33 cellular contexts compared by ENCODE assay signal in genomic region chr5:137688248-137688840, GRCh38. TPM values are rescaled to one million over a fixed set of nuclear protein-coding genes. Genes with fewer than 3 reads are reported as not detected.
DNase-seq lines count a peak whose midpoint lies in the region; ATAC-seq, FAIRE-seq and TF ChIP-seq lines count a peak whose summit lies in the region.
"Had no signal": no experiment of that assay in that cellular context is flagged by ENCODE, and none has a peak within 500 bp of the region (broad histone marks: within the 10 kb centered on the region; RNA-seq: fewer than 3 reads in every experiment).

No MANE protein-coding gene starts in this region.

- H3K23ac ChIP-seq in IMR-90 (ENCODE audit: low read depth, low read length) = no peak overlapping the region
- H3K23ac ChIP-seq in mesenchymal stem cell (ENCODE audit: low read length in 2 of 2) = no peak overlapping the region

- H3K4me2 ChIP-seq in IMR-90 (ENCODE audit: low read depth, low read length) = no peak overlapping the region
- no peak overlapping the region for H3K4me2 ChIP-seq in astrocyte (ENCODE audit: low read length)
- H3K4me2 ChIP-seq in mesenchymal stem cell (ENCODE audit: low read length, poor library complexity, severe bottlenecking) = no peak overlapping the region
- H3K4me2 ChIP-seq in Karpas-422 (ENCODE audit: low read depth, low read length, poor library complexity, severe bottlenecking) = no peak overlapping the region
- H3K4me2 ChIP-seq: KMS-11, PC-9 had no signal

- H2AK5ac ChIP-seq in IMR-90 (ENCODE audit: low read depth, low read length) = no peak overlapping the region
- H2AK5ac ChIP-seq in mesenchymal stem cell (ENCODE audit: low read length, severe bottlenecking) = no peak overlapping the region

- no peak overlapping the region for H3K18ac ChIP-seq in IMR-90 (ENCODE audit: low read depth, low read length)
- no peak overlapping the region for H3K18ac ChIP-seq in mesenchymal stem cell (ENCODE audit: low read depth in 1 of 2, low read length in 2 of 2)

- no peak overlapping the region for H2BK5ac ChIP-seq in IMR-90 (ENCODE audit: low read depth, low read length, poor library complexity, severe bottlenecking)
- no peak overlapping the region for H2BK5ac ChIP-seq in mesenchymal stem cell (ENCODE audit: low read depth, low read length, poor library complexity, severe bottlenecking)

- dilution Hi-C loops in IMR-90 (cut with HindIII; ENCODE audit: low sequenced_read_pairs, unreplicated experiment) = no loop called here

- no peak for TF ChIP-seq RAD21 in IMR-90 (IDR thresholded peaks at IDR 0.05; ENCODE audit: low read length)

- intact Hi-C loops in IMR-90 (cut with micrococcal nuclease) = no loop called here

- TF ChIP-seq CTCF in IMR-90 (conservative IDR thresholded peaks at IDR 0.05; ENCODE audit: low read depth, low read length) (no peak), astrocyte (IDR thresholded peaks at IDR 0.05; ENCODE audit: insufficient read depth, low read depth, low read length) (no peak)

- H3K79me1 ChIP-seq in IMR-90 (ENCODE audit: low read depth in 1 of 2, low read length in 2 of 2) (no peaks in the 10 kb centered on the region), mesenchymal stem cell (replicated peaks; ENCODE audit: low read length, poor library complexity, severe bottlenecking) (no peaks in the 10 kb centered on the region)

- H3K27me3 Mint-ChIP-seq in astrocyte (ENCODE audit: low read depth, unreplicated experiment) = no peaks in the 10 kb centered on the region
- H3K27me3 Mint-ChIP-seq: activated CD4-positive, alpha-beta memory T cell treated with anti-CD3 and anti-CD28 coated beads for 36 hours; activated naive CD4-positive, alpha-beta T cell treated with anti-CD3 and anti-CD28 coated beads, Interleukin-2, amount 10 ng/mL, durations not matched to agents 7 days and 5 days; T-helper 17 cell had no signal

- H2AFZ ChIP-seq in IMR-90 (replicated peaks; ENCODE audit: low read length, poor library complexity) (no peak overlapping the region), astrocyte (ENCODE audit: low read depth, low read length) (no peak overlapping the region), mesenchymal stem cell (ENCODE audit: low read depth, low read length) (no peak overlapping the region), Karpas-422 (ENCODE audit: low read length) (no peak overlapping the region)
- H2AFZ ChIP-seq: PC-9 had no signal

- POLR2A ChIA-PET in IMR-90 (lab: Charles Lee; ENCODE audit: unreplicated experiment) = no interaction called here

- H3K36me3 Mint-ChIP-seq in astrocyte (ENCODE audit: low read depth, unreplicated experiment) = peaks cover 19% of the 10 kb centered on the region

- no peak for ATAC-seq in IMR-90 (ENCODE audit: low read depth)
- ATAC-seq: CD8-positive, alpha-beta T cell; gastroesophageal sphincter; left cardiac atrium; pancreas; T-helper 17 cell had no signal

- H2BK20ac ChIP-seq in IMR-90 (ENCODE audit: low read depth, low read length) = no peak overlapping the region

- DNase-seq in CD1c-positive myeloid dendritic cell (ENCODE audit: extremely low spot score) (peak; percentile 75), IMR-90 (peak; percentile 11), astrocyte (ENCODE audit: low read depth) (no peak), mesenchymal stem cell (peak; percentile 25), NCI-H128 (lab: John Stamatoyannopoulos, UW; ENCODE audit: unreplicated experiment) (no peak), Karpas-422 (no peak)
- DNase-seq in activated T-cell treated with anti-CD3 and anti-CD28 coated beads, Interleukin-2, amount 50 U/mL, for 48 hours = no peak
- no peak for DNase-seq in effector CD4-positive, alpha-beta T cell
- DNase-seq: activated CD4-positive, alpha-beta memory T cell treated with anti-CD3 and anti-CD28 coated beads for 36 hours; activated CD4-positive, CD25-positive, alpha-beta regulatory T cell treated with anti-CD3 and anti-CD28 coated beads, Interleukin-2, amount 50 U/mL, for 72 hours; activated naive CD4-positive, alpha-beta T cell treated with anti-CD3 and anti-CD28 coated beads, Interleukin-2, amount 10 ng/mL, durations not matched to agents 7 days and 5 days; brain microvascular endothelial cell; CD8-positive, alpha-beta T cell; left cardiac atrium; mammary epithelial cell; NCI-H1105 treated with DMSO at 0.1 percent for 48 hours; NCI-H1930; NCI-H524 treated with DMSO at 0.1 percent for 48 hours; nephron progenitor cell; pancreas; PC-9; retina; Right ventricle myocardium superior; stimulated activated naive CD4-positive, alpha-beta T cell treated with Interleukin-2 at 50 U/mL for 16 hours; T-helper 17 cell had no signal

- H3K56ac ChIP-seq in IMR-90 (ENCODE audit: extremely low read depth, insufficient read depth, low read length) = no peak overlapping the region

- in situ Hi-C loops in IMR-90 (cut with MboI; ENCODE audit: low sequenced_read_pairs) = no loop called here

- H4K91ac ChIP-seq in IMR-90 (ENCODE audit: insufficient read depth, low read depth, low read length) (no peak overlapping the region), mesenchymal stem cell (ENCODE audit: low read length) (no peak overlapping the region)

- peaks cover 3% of the 10 kb centered on the region for H3K9me3 Mint-ChIP-seq in astrocyte (ENCODE audit: unreplicated experiment)
- H3K9me3 Mint-ChIP-seq: activated CD4-positive, alpha-beta memory T cell treated with anti-CD3 and anti-CD28 coated beads for 36 hours; activated T-helper 1 cell treated with anti-CD3 and anti-CD28 coated beads, Interleukin-12 subunit alpha, Interleukin-12 subunit beta, Interleukin-2, Interleukin-4 antibody, amounts not matched to agents 30 ng/mL and 10 ng/mL and 1 ng/mL, durations not matched to agents 14 hours and 24 hours and 36 hours; nephron progenitor cell had no signal

- no peaks in the 10 kb centered on the region for H3K9me3 ChIP-seq in IMR-90 (ENCODE audit: control insufficient read depth, insufficient read depth, low read length)
- no peaks in the 10 kb centered on the region for H3K9me3 ChIP-seq in astrocyte (ENCODE audit: insufficient read depth, low read depth, low read length)
- H3K9me3 ChIP-seq in mesenchymal stem cell (ENCODE audit: control insufficient read depth, low read length) = no peaks in the 10 kb centered on the region
- no peaks in the 10 kb centered on the region for H3K9me3 ChIP-seq in Karpas-422 (ENCODE audit: low read length)
- H3K9me3 ChIP-seq: gastroesophageal sphincter, HAP-1, pancreas had no signal

- H3K9ac ChIP-seq in IMR-90 (ENCODE audit: low read depth, low read length) = no peak overlapping the region
- no peak overlapping the region for H3K9ac ChIP-seq in astrocyte (ENCODE audit: low read length)
- no peak overlapping the region for H3K9ac ChIP-seq in mesenchymal stem cell (ENCODE audit: low read length)
- H3K9ac ChIP-seq in Karpas-422 (ENCODE audit: low read length) = no peak overlapping the region
- H3K9ac ChIP-seq: KMS-11 had no signal

- H3K27me3 ChIP-seq in IMR-90 (ENCODE audit: control insufficient read depth, insufficient read depth, low read length) (no peaks in the 10 kb centered on the region), astrocyte (ENCODE audit: insufficient read depth, low read length) (no peaks in the 10 kb centered on the region), mesenchymal stem cell (ENCODE audit: control insufficient read depth in 1 of 2, insufficient read depth in 1 of 2, low read length in 2 of 2) (no peaks in the 10 kb centered on the region), Karpas-422 (ENCODE audit: low read length) (no peaks in the 10 kb centered on the region)
- H3K27me3 ChIP-seq: brain microvascular endothelial cell, gastroesophageal sphincter, pancreas had no signal

- peaks cover 6% of the 10 kb centered on the region for H3K4me1 Mint-ChIP-seq in astrocyte (ENCODE audit: low read depth, unreplicated experiment)

- no peak overlapping the region for H2BK15ac ChIP-seq in IMR-90 (ENCODE audit: low read depth, low read length)
- no peak overlapping the region for H2BK15ac ChIP-seq in mesenchymal stem cell (ENCODE audit: low read depth, poor library complexity, severe bottlenecking)

- H2BK120ac ChIP-seq in IMR-90 (ENCODE audit: low read depth, low read length) (no peak overlapping the region), mesenchymal stem cell (ENCODE audit: low read depth, low read length) (no peak overlapping the region)

- no peaks in the 10 kb centered on the region; the same call in 1 of the 2 replicates for H3K9me1 ChIP-seq in IMR-90 (ENCODE audit: insufficient read depth, low read length)

- CTCF ChIA-PET in IMR-90 (lab: Yijun Ruan, JAX) = no interaction called here

- no peak for FAIRE-seq in astrocyte (lab: Jason Lieb, UNC)
- FAIRE-seq: A204.1, endothelial cell of umbilical vein, G401.6, pancreas had no signal

- H3K4me1 ChIP-seq in IMR-90 (ENCODE audit: control insufficient read depth, insufficient read depth, low read length) = no peaks in the 10 kb centered on the region
- no peaks in the 10 kb centered on the region for H3K4me1 ChIP-seq in astrocyte (ENCODE audit: insufficient read depth, low read length)
- H3K4me1 ChIP-seq in mesenchymal stem cell (ENCODE audit: control insufficient read depth, insufficient read depth, low read depth, low read length) = peaks cover 3% of the 10 kb centered on the region
- no peaks in the 10 kb centered on the region for H3K4me1 ChIP-seq in Karpas-422 (ENCODE audit: low read length)
- H3K4me1 ChIP-seq: gastroesophageal sphincter, HAP-1 had no signal

- H3K4me3 ChIP-seq in IMR-90 (ENCODE audit: insufficient read depth, low read depth, low read length) (no peak overlapping the region), astrocyte (ENCODE audit: insufficient read depth, low read depth, low read length) (no peak overlapping the region), mesenchymal stem cell (ENCODE audit: insufficient read depth in 1 of 2, low read depth in 1 of 2, low read length in 2 of 2) (no peak overlapping the region), Karpas-422 (ENCODE audit: low read length) (no peak overlapping the region)
- H3K4me3 ChIP-seq: gastroesophageal sphincter, HAP-1, pancreas, PC-9, skin epidermis had no signal

- H3K36me3 ChIP-seq in IMR-90 (ENCODE audit: control insufficient read depth, insufficient read depth, low read length) = no peaks in the 10 kb centered on the region
- no peaks in the 10 kb centered on the region for H3K36me3 ChIP-seq in astrocyte (ENCODE audit: insufficient read depth, low read length)
- peaks cover 3 to 5% of the 10 kb centered on the region in 2 experiments for H3K36me3 ChIP-seq in mesenchymal stem cell (ENCODE audit: control insufficient read depth in 1 of 2, insufficient read depth in 2 of 2, low read depth in 1 of 2, low read length in 2 of 2)
- no peaks in the 10 kb centered on the region for H3K36me3 ChIP-seq in Karpas-422 (ENCODE audit: insufficient read depth, low read length)
- H3K36me3 ChIP-seq: brain microvascular endothelial cell, HAP-1, pancreas had no signal

- H3K27ac Mint-ChIP-seq in astrocyte (ENCODE audit: unreplicated experiment) = peak overlapping the region; percentile 92
- H3K27ac Mint-ChIP-seq: activated CD4-positive, alpha-beta memory T cell treated with anti-CD3 and anti-CD28 coated beads for 36 hours; activated naive CD4-positive, alpha-beta T cell treated with anti-CD3 and anti-CD28 coated beads, Interleukin-2, amount 10 ng/mL, durations not matched to agents 7 days and 5 days; activated T-helper 1 cell treated with anti-CD3 and anti-CD28 coated beads, Interleukin-12 subunit alpha, Interleukin-12 subunit beta, Interleukin-2, Interleukin-4 antibody, amounts not matched to agents 30 ng/mL and 10 ng/mL and 1 ng/mL, durations not matched to agents 14 hours and 24 hours and 36 hours; CD8-positive, alpha-beta T cell; nephron progenitor cell; T-helper 17 cell had no signal

- H2AK9ac ChIP-seq in IMR-90 (replicated peaks; ENCODE audit: low read depth, low read length, poor library complexity) = no peak overlapping the region

- no peak for TF ChIP-seq POLR2A in IMR-90 (IDR thresholded peaks at IDR 0.05; ENCODE audit: low read depth, low read length)

- WGBS in IMR-90 (ENCODE audit: extremely low coverage in 2 of 2, insufficient read length in 1 of 2), 2 experiments = no CpG with 5 or more reads among the region's 5 CpGs
- 56% methylated on average over 5 of the region's 5 CpGs for WGBS in mesenchymal stem cell

- H3K9me2 ChIP-seq in Karpas-422 (replicated peaks; ENCODE audit: insufficient read depth, low read length) = no peaks in the 10 kb centered on the region

- no TSS peak for BruUV-seq in IMR-90 (replicated peaks; lab: Mats Ljungman, UMichigan)

- no peak overlapping the region for H2BK12ac ChIP-seq in mesenchymal stem cell (ENCODE audit: low read length in 2 of 2)

- H3K27ac ChIP-seq in IMR-90 (ENCODE audit: insufficient read depth, low read length) = no peak overlapping the region
- no peak overlapping the region for H3K27ac ChIP-seq in astrocyte (ENCODE audit: low read depth, low read length)
- H3K27ac ChIP-seq in mesenchymal stem cell (ENCODE audit: low read length, poor library complexity, severe bottlenecking) = no peak overlapping the region
- no peak overlapping the region for H3K27ac ChIP-seq in Karpas-422 (ENCODE audit: low read length)
- H3K27ac ChIP-seq: brain microvascular endothelial cell, gastroesophageal sphincter, KMS-11, pancreas, PC-9, skin epidermis had no signal

- no peak overlapping the region for H3K4ac ChIP-seq in IMR-90 (ENCODE audit: low read depth, low read length)
- no peak overlapping the region for H3K4ac ChIP-seq in mesenchymal stem cell (ENCODE audit: low read depth in 1 of 2, low read length in 2 of 2)

- no peak overlapping the region for H4K8ac ChIP-seq in IMR-90 (ENCODE audit: low read depth in 2 of 2, low read length in 2 of 2)
- H4K8ac ChIP-seq in mesenchymal stem cell (ENCODE audit: low read length) = no peak overlapping the region

- H3K14ac ChIP-seq in IMR-90 (replicated peaks; ENCODE audit: low read depth, low read length) = no peak overlapping the region
- H3K14ac ChIP-seq in mesenchymal stem cell (ENCODE audit: low read length in 2 of 2) = no peak overlapping the region

- H3K79me2 ChIP-seq in astrocyte (ENCODE audit: insufficient read depth, low read length) (no peaks in the 10 kb centered on the region), Karpas-422 (ENCODE audit: low read length) (no peaks in the 10 kb centered on the region)

- H4K20me1 ChIP-seq in IMR-90 (ENCODE audit: insufficient read depth, low read length) = no peaks in the 10 kb centered on the region
- H4K20me1 ChIP-seq in astrocyte (ENCODE audit: insufficient read depth, low read length) = no peaks in the 10 kb centered on the region
- no peaks in the 10 kb centered on the region for H4K20me1 ChIP-seq in Karpas-422 (ENCODE audit: insufficient read depth, low read depth, low read length)

- no peak overlapping the region for H4K5ac ChIP-seq in IMR-90 (ENCODE audit: low read depth, low read length)

- H3K4me3 Mint-ChIP-seq in astrocyte (ENCODE audit: unreplicated experiment) = no peak overlapping the region
- H3K4me3 Mint-ChIP-seq: activated CD4-positive, alpha-beta memory T cell treated with anti-CD3 and anti-CD28 coated beads for 36 hours; activated naive CD4-positive, alpha-beta T cell treated with anti-CD3 and anti-CD28 coated beads, Interleukin-2, amount 10 ng/mL, durations not matched to agents 7 days and 5 days; activated T-helper 1 cell treated with anti-CD3 and anti-CD28 coated beads, Interleukin-12 subunit alpha, Interleukin-12 subunit beta, Interleukin-2, Interleukin-4 antibody, amounts not matched to agents 30 ng/mL and 10 ng/mL and 1 ng/mL, durations not matched to agents 14 hours and 24 hours and 36 hours; CD8-positive, alpha-beta T cell; nephron progenitor cell; T-helper 17 cell had no signal

RNA-seq across cellular contexts. Expression of gene KLHL3, which starts 47.5 kb away (rescaled TPM):
- 4.1 and 4.7 TPM in 2 replicates for total RNA-seq in IMR-90 (2012; rRNA removed)
- 2.1 and 2.3 TPM in 2 replicates for polyA plus RNA-seq in IMR-90 (2012; rRNA removed)
- polyA plus RNA-seq in IMR-90 (2012; cell fraction: cytosol; rRNA removed) = 0.79 and 1.0 TPM in 2 replicates
- polyA plus RNA-seq in IMR-90 (2012; cell fraction: nucleus; rRNA removed; ENCODE audit: low replicate concordance) = 8.1 and 16.6 TPM in 2 replicates
- total RNA-seq in astrocyte = 8.9 and 11.8 TPM in 2 replicates
- 0.21 TPM for polyA plus RNA-seq in mesenchymal stem cell (2013, experiment 1 of 2)
- 0.21 TPM for polyA plus RNA-seq in mesenchymal stem cell (2013, experiment 2 of 2)
- total RNA-seq in Karpas-422 (2014; rRNA removed; shearing (Covaris generic); ENCODE audit: low replicate concordance) = 0.36 and 0.67 TPM in 2 replicates

Comparison
In these comparisons a context has a peak if more than half of its experiments do, and no peak if none do; other contexts are left out.
1. DNase-seq: peak in CD1c-positive myeloid dendritic cell (single experiment), IMR-90 (single experiment) and mesenchymal stem cell (single experiment); none in astrocyte (single experiment), NCI-H128 (single experiment), Karpas-422 (single experiment), activated T-cell treated with anti-CD3 and anti-CD28 coated beads, Interleukin-2, amount 50 U/mL, for 48 hours (0 of 2) and effector CD4-positive, alpha-beta T cell (single experiment).